23 cellular contexts compared by ENCODE assay signal in the genomic region with DNA sequence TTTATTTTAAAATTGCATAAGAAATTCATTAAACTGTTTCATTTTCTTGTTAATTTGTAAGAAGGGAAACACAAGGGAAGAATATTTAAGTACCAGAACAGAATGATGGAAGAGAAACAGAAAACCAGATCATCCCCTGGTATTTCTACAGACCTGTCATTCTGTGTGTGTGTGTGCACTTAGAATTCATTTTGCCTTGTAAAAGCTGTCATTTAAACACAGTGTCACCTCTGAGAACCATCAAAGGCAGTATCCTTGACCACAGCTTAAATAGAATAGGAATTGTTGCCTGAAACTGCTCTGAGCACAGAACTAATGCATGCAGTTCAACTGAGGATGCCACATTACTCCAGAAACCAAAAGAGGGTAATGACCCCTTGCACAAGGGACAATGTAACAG. TPM values are rescaled to one million over a fixed set of nuclear protein-coding genes. Genes with fewer than 3 reads are reported as not detected.
"Had no signal": no experiment of that assay in that cellular context is flagged by ENCODE, and none has a peak within 500 bp of the region (broad histone marks: within the 10 kb centered on the region; RNA-seq: fewer than 3 reads in every experiment).

No MANE protein-coding gene starts in this region.

- H3K27ac ChIP-seq: brain microvascular endothelial cell, cardiac muscle cell, VCaP had no signal

- ATAC-seq: activated naive CD4-positive, alpha-beta T cell treated with anti-CD3 and anti-CD28 coated beads, Interleukin-2, amount 50 U/mL, for 72 hours; activated naive CD8-positive, alpha-beta T cell treated with anti-CD3 and anti-CD28 coated beads, Interleukin-2, amount 50 U/mL, for 24 hours; activated T-cell treated with anti-CD3 and anti-CD28 coated beads, Interleukin-2, amount 50 U/mL, for 4 hours; T-cell had no signal

- DNase-seq: activated CD4-positive, alpha-beta memory T cell treated with anti-CD3 and anti-CD28 coated beads for 36 hours; activated CD4-positive, alpha-beta T cell treated with anti-CD3 and anti-CD28 coated beads, Interleukin-2, amount 10 ng/mL, durations not matched to agents 7 days and 5 days; activated CD4-positive, CD25-positive, alpha-beta regulatory T cell; activated CD8-positive, alpha-beta memory T cell treated with anti-CD3 and anti-CD28 coated beads for 24 hours; activated effector memory CD4-positive, alpha-beta T cell treated with anti-CD3 and anti-CD28 coated beads, Interleukin-2, amount 50 U/mL, for 16 hours; activated naive CD4-positive, alpha-beta T cell treated with Interleukin-2 at 50 U/mL for 16 hours; activated naive CD8-positive, alpha-beta T cell treated with anti-CD3 and anti-CD28 coated beads, Interleukin-2, amount 50 U/mL, for 24 hours; activated T-cell treated with anti-CD3 and anti-CD28 coated beads, Interleukin-2, amount 50 U/mL, for 4 hours; amygdala; NCI-H1105 treated with DMSO at 0.1 percent for 48 hours; NCI-H1436 treated with DMSO at 0.1 percent for 48 hours; NCI-H187; NCI-H2081; NCI-H510A treated with DMSO at 0.1 percent for 48 hours; NCI-H69; T-cell; T-helper 2 cell; T1000 had no signal

- H3K27me3 ChIP-seq: brain microvascular endothelial cell, cardiac muscle cell had no signal

- FAIRE-seq: TTC549 had no signal

- H3K4me3 ChIP-seq: cardiac muscle cell had no signal

- H3K36me3 Mint-ChIP-seq: activated CD4-positive, alpha-beta memory T cell treated with anti-CD3 and anti-CD28 coated beads for 36 hours; activated naive CD4-positive, alpha-beta T cell treated with anti-CD3 and anti-CD28 coated beads, Interleukin-2, amount 50 U/mL, for 72 hours; T-cell had no signal

- H3K27ac Mint-ChIP-seq: activated CD4-positive, alpha-beta memory T cell treated with anti-CD3 and anti-CD28 coated beads for 36 hours; activated CD4-positive, alpha-beta T cell treated with anti-CD3 and anti-CD28 coated beads, Interleukin-2, amount 10 ng/mL, durations not matched to agents 7 days and 5 days; activated naive CD4-positive, alpha-beta T cell treated with anti-CD3 and anti-CD28 coated beads, Interleukin-2, amount 50 U/mL, for 72 hours; activated naive CD8-positive, alpha-beta T cell treated with anti-CD3 and anti-CD28 coated beads, Interleukin-2, amount 50 U/mL, for 24 hours; T-cell had no signal

- H3K4me1 Mint-ChIP-seq: activated CD4-positive, alpha-beta T cell treated with anti-CD3 and anti-CD28 coated beads, Interleukin-2, amount 10 ng/mL, durations not matched to agents 7 days and 5 days; activated naive CD8-positive, alpha-beta T cell treated with anti-CD3 and anti-CD28 coated beads, Interleukin-2, amount 50 U/mL, for 24 hours; T-cell had no signal

- H3K4me3 Mint-ChIP-seq: activated CD4-positive, alpha-beta memory T cell treated with anti-CD3 and anti-CD28 coated beads for 36 hours; activated CD4-positive, alpha-beta T cell treated with anti-CD3 and anti-CD28 coated beads, Interleukin-2, amount 10 ng/mL, durations not matched to agents 7 days and 5 days; activated naive CD8-positive, alpha-beta T cell treated with anti-CD3 and anti-CD28 coated beads, Interleukin-2, amount 50 U/mL, for 24 hours; activated T-cell treated with anti-CD3 and anti-CD28 coated beads, Interleukin-2, amount 50 U/mL, for 4 hours; T-cell had no signal

- H3K9me3 Mint-ChIP-seq: activated CD4-positive, alpha-beta memory T cell treated with anti-CD3 and anti-CD28 coated beads for 36 hours; activated CD4-positive, alpha-beta T cell treated with anti-CD3 and anti-CD28 coated beads, Interleukin-2, amount 10 ng/mL, durations not matched to agents 7 days and 5 days; activated naive CD4-positive, alpha-beta T cell treated with anti-CD3 and anti-CD28 coated beads, Interleukin-2, amount 50 U/mL, for 72 hours; activated naive CD8-positive, alpha-beta T cell treated with anti-CD3 and anti-CD28 coated beads, Interleukin-2, amount 50 U/mL, for 24 hours; activated T-cell treated with anti-CD3 and anti-CD28 coated beads, Interleukin-2, amount 50 U/mL, for 4 hours; T-cell had no signal

- H3K27me3 Mint-ChIP-seq: activated CD4-positive, alpha-beta memory T cell treated with anti-CD3 and anti-CD28 coated beads for 36 hours; activated naive CD8-positive, alpha-beta T cell treated with anti-CD3 and anti-CD28 coated beads, Interleukin-2, amount 50 U/mL, for 24 hours; T-cell had no signal

- H3K36me3 ChIP-seq: brain microvascular endothelial cell, cardiac muscle cell had no signal

RNA-seq across cellular contexts. Expression of a gene that starts 37.4 kb away (rescaled TPM):
- total RNA-seq: activated CD4-positive, alpha-beta memory T cell treated with anti-CD3 and anti-CD28 coated beads for 36 hours; activated CD4-positive, alpha-beta T cell treated with anti-CD3 and anti-CD28 coated beads, Interleukin-2, amount 10 ng/mL, durations not matched to agents 7 days and 5 days; activated naive CD4-positive, alpha-beta T cell treated with anti-CD3 and anti-CD28 coated beads, Interleukin-2, amount 50 U/mL, for 72 hours; activated T-cell treated with anti-CD3 and anti-CD28 coated beads, Interleukin-2, amount 50 U/mL, for 4 hours; T-cell had no signal
